ENCODE assay signal across 8 cellular contexts in the genomic region with DNA sequence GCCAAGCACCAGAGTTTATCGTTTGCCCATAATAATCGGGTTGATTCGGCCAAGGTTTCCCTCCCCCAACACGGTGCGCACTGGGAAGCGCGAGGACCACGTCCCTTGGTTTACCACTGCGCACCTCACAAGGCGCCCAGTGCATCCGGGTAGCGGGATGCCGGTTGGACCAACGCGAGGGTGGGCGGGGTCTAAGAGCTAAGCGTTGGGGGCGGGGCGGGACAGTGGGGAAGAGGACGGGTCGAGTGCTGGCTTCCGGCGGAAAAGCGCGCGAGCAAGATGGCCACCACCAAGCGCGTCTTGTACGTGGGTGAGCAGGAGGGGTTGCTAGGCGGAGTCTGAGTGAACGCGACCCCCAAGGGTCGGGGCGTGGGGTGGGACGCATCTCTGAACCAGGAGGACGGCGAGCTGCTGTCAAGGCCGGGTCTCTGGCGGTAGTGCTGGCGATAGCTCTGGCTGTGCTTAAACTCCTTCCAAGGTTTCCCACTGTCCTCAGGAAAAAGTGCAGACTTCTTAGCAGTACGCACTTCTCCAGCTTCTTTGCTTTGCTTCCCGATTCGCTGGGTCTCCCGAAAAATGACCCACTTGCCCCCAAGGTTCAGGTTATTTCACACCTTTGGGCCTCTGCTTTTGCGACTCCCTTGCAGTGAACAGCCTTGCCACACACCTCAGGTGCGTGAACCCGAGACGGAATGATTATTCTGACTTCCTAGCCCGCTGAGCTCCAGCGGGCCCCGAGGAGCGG. TPM values are rescaled to one million over a fixed set of nuclear protein-coding genes. Genes with fewer than 3 reads are reported as not detected.
DNase-seq lines count a peak whose midpoint lies in the region; ATAC-seq and TF ChIP-seq lines count a peak whose summit lies in the region.

A gene (plus strand): TSS at position 261 of the 745 bp plus-strand sequence. CDS start 19 bp downstream, at position 280.

- CTCF ChIA-PET in A673 (lab: Charles Lee): interaction anchor here (0.5 to 1.5 kb wide), 3 partner anchors 133 to 699 kb away, joined by 3 to 7 read pairs (median 3); no protein-coding TSS in a partner anchor

- DNase-seq in A673 (ENCODE audit: low spot score): peak; percentile 97
- DNase-seq in NCI-H526 (lab: John Stamatoyannopoulos, UW): peak; percentile 87 to 99
- DNase-seq in activated CD4-positive, alpha-beta T cell treated with anti-CD3 and anti-CD28 coated beads for 4 hours: peak; percentile 97 to 98
- DNase-seq in choroid plexus epithelial cell (ENCODE audit: low read depth): peak; percentile 93
- DNase-seq in kidney tubule cell (ENCODE audit: low spot score): peak; percentile 90
- DNase-seq in stimulated activated CD4-positive, alpha-beta T cell treated with anti-CD3 and anti-CD28 coated beads, Interleukin-1b, Interleukin-23, amount 100 ng/mL, for 1 hour (ENCODE audit: low read depth in 2 of 2): peak; percentile 89 to 96

- no peaks in the 10 kb centered on the region for H3K27me3 ChIP-seq in A673 (replicated peaks; ENCODE audit: insufficient read depth, low read depth, low read length, poor library complexity)

- TF ChIP-seq CTCF in A673 (conservative IDR thresholded peaks at IDR 0.05; ENCODE audit: low read depth, low read length): no peak
- no peak for TF ChIP-seq CTCF in choroid plexus epithelial cell (conservative IDR thresholded peaks at IDR 0.05; ENCODE audit: low read depth, low read length)

- H3K4me3 ChIP-seq in A673 (ENCODE audit: low read depth, low read length, poor library complexity, severe bottlenecking) (peak within 1 kb of the TSS; percentile 83), choroid plexus epithelial cell (ENCODE audit: low read depth, low read length) (peak within 1 kb of the TSS; percentile 96)

- no TSS peak for BruUV-seq in A673 (replicated peaks; lab: Mats Ljungman, UMichigan)

- intact Hi-C loops in A673 (cut with micrococcal nuclease; ENCODE audit: unreplicated experiment): no loop called here

- peaks cover 9% of the 10 kb centered on the region for H3K4me1 ChIP-seq in A673 (ENCODE audit: insufficient read depth, low read length, poor library complexity, severe bottlenecking)

- peaks cover 32% of the 10 kb centered on the region for H3K36me3 ChIP-seq in A673 (ENCODE audit: insufficient read depth, low read length, poor library complexity, severe bottlenecking)

- peak within 1 kb of the TSS; percentile 82 for H3K27ac ChIP-seq in A673 (ENCODE audit: low read depth, low read length, poor library complexity, severe bottlenecking)

- POLR2A ChIA-PET in A673 (lab: Charles Lee; ENCODE audit: low non-redundant PET): interaction anchor here (0.6 to 0.7 kb wide), 3 partner anchors 48 to 252 kb away, joined by 4 to 14 read pairs (median 7); no protein-coding TSS in a partner anchor

- ATAC-seq in GM19023 (IDR thresholded peaks at IDR 0.05; ENCODE audit: unreplicated experiment) (peak; percentile 93), HG03432 (IDR thresholded peaks at IDR 0.05; ENCODE audit: unreplicated experiment) (peak; percentile 88)

- H3K9me3 ChIP-seq in A673 (ENCODE audit: low read depth, low read length, poor library complexity, severe bottlenecking): no peaks in the 10 kb centered on the region

RNA-seq across cellular contexts. Expression of the gene that starts here (rescaled TPM):
- 62.8 and 71.0 TPM in 2 replicates for total RNA-seq in A673 (2021)

Comparison
In these comparisons a context has a peak if more than half of its experiments do, and no peak if none do; other contexts are left out.
1. Peak in every context shown above with its lines: DNase-seq, ATAC-seq, H3K4me3 ChIP-seq and H3K27ac ChIP-seq.